Comparison of ENCODE assay signal across 21 cellular contexts in the genomic region with DNA sequence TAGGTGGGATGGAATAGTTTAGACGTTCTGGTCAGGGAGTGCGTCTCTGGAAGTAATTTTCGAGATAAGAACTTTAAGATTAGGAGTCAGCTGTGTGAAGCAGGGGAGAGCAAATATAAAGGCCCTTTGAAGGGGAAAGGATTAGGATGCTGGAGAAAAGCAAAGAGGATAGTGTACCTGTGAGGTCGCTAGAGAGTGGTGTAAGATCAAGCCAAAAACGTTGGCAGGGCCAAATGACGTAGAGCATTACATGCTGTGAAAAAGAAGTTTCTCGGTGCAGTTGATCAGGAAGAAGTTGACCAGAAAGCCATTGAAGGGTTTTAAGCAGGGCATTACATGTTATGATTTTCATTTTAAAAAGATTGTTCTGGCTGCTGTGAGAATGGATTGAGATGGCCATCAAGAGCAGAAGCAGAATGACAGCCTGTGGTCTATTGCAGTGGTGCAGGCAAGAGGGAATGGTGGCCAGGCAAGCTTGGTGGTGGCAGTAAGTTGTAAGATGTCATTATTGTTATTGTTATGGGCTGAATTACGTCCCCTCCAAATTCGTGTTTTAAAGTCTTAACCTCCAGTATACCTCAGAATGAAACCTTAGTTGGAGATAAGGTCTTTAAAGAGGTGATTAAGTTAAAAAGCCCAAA.
DNase-seq lines count a peak whose midpoint lies in the region; ATAC-seq and TF ChIP-seq lines count a peak whose summit lies in the region.
"Had no signal": no experiment of that assay in that cellular context is flagged by ENCODE, and none has a peak within 500 bp of the region (broad histone marks: within the 10 kb centered on the region; RNA-seq: fewer than 3 reads in every experiment).

No MANE protein-coding gene starts in this region.

- H3K9me3 Mint-ChIP-seq in H9 (no peaks in the 10 kb centered on the region; a peak in 1 of 5 replicates), endodermal cell (no peaks in the 10 kb centered on the region)
- H3K9me3 Mint-ChIP-seq: CD8-positive, alpha-beta memory T cell; HFFc6 had no signal

- H4K8ac ChIP-seq in H9 (replicated peaks; ENCODE audit: insufficient read length, low read depth, low read length), result no peak overlapping the region

- H3K79me1 ChIP-seq in H9 (ENCODE audit: insufficient read depth, low read depth, low read length, poor library complexity, severe bottlenecking), result no peaks in the 10 kb centered on the region

- no peak overlapping the region for H3K14ac ChIP-seq in H9 (ENCODE audit: insufficient read depth, low read length)

- peaks cover 11 to 25% of the 10 kb centered on the region in 2 experiments for H3K4me1 Mint-ChIP-seq in H9
- H3K4me1 Mint-ChIP-seq in endodermal cell, result peaks cover 26% of the 10 kb centered on the region
- peaks cover 2% of the 10 kb centered on the region for H3K4me1 Mint-ChIP-seq in T-helper 17 cell
- H3K4me1 Mint-ChIP-seq: CD8-positive, alpha-beta memory T cell had no signal

- H3K9me3 ChIP-seq in H9 (ENCODE audit: control insufficient read depth, low read depth, low read length) (no peaks in the 10 kb centered on the region), OCI-LY1 (ENCODE audit: low read length) (peaks cover 2% of the 10 kb centered on the region; the same call in 1 of the 2 replicates), endodermal cell (ENCODE audit: control insufficient read depth, low read length) (peaks cover 6% of the 10 kb centered on the region), T-helper 17 cell (ENCODE audit: control insufficient read depth, low read length, poor library complexity, severe bottlenecking) (no peaks in the 10 kb centered on the region)

- peak; percentile 20; the same call in 2 of the 3 replicates for TF ChIP-seq CTCF in H9 (conservative IDR thresholded peaks at IDR 0.05)
- 0 out of 2 replicates have a peak, but pooled peaks have one; percentile 5 for TF ChIP-seq CTCF in OCI-LY1 (IDR thresholded peaks at IDR 0.05; ENCODE audit: low read length)
- TF ChIP-seq CTCF in endodermal cell (conservative IDR thresholded peaks at IDR 0.05), result peak; percentile 64

- H4K20me1 ChIP-seq in H9 (ENCODE audit: control insufficient read depth, insufficient read depth, insufficient read length) (no peaks in the 10 kb centered on the region), OCI-LY1 (ENCODE audit: insufficient read depth, low read length) (no peaks in the 10 kb centered on the region)
- H4K20me1 ChIP-seq: BLaER1 had no signal

- H3K4me3 Mint-ChIP-seq in H9 (peak overlapping the region in 1 of 2 experiments; percentile 0; a peak in 1 of 5 replicates), endodermal cell (no peak overlapping the region), T-helper 17 cell (no peak overlapping the region)
- H3K4me3 Mint-ChIP-seq: CD8-positive, alpha-beta memory T cell; HFFc6 had no signal

- ATAC-seq in HG03025 (IDR thresholded peaks at IDR 0.05; ENCODE audit: low FRiP score, unreplicated experiment) (no peak), T-helper 17 cell (no peak)

- no peak overlapping the region for H2BK15ac ChIP-seq in H9 (ENCODE audit: low read depth, low read length)

- H3K27me3 Mint-ChIP-seq in H9 (ENCODE audit: low read depth) (no peaks in the 10 kb centered on the region), endodermal cell (ENCODE audit: insufficient read depth) (no peaks in the 10 kb centered on the region), T-helper 17 cell (no peaks in the 10 kb centered on the region)
- H3K27me3 Mint-ChIP-seq: CD8-positive, alpha-beta memory T cell had no signal

- H3F3A ChIP-seq in OCI-LY1 (ENCODE audit: insufficient read depth, low read length), result no peaks in the 10 kb centered on the region

- H3K27ac Mint-ChIP-seq in H9 (peak overlapping the region in 1 of 3 experiments; percentile 38; a peak in 2 of 7 replicates), endodermal cell (peak overlapping the region; percentile 2), T-helper 17 cell (no peak overlapping the region)
- H3K27ac Mint-ChIP-seq: CD8-positive, alpha-beta memory T cell; HFFc6 had no signal

- H3K4ac ChIP-seq in H9 (ENCODE audit: low read depth, low read length), result no peak overlapping the region

- 100% methylated on average over 2 of the region's 9 CpGs for WGBS in H9 (ENCODE audit: extremely low coverage, insufficient read length, low lambda C conversion rate)
- 57 to 80% methylated on average over 7 to 9 of the region's 9 CpGs for WGBS in endodermal cell (ENCODE audit: insufficient coverage in 1 of 2, insufficient read length in 1 of 2), 2 experiments

- no peak overlapping the region for H3K4me2 ChIP-seq in H9 (ENCODE audit: insufficient read depth, insufficient read length, low read length)
- H3K4me2 ChIP-seq in OCI-LY1 (ENCODE audit: low read length), result no peak overlapping the region
- H3K4me2 ChIP-seq: BLaER1 had no signal

- H3K36me3 Mint-ChIP-seq in H9 (ENCODE audit: insufficient read depth in 1 of 3, low read depth in 3 of 3), result no peaks in the 10 kb centered on the region
- no peaks in the 10 kb centered on the region for H3K36me3 Mint-ChIP-seq in endodermal cell (ENCODE audit: low read depth)
- no peaks in the 10 kb centered on the region for H3K36me3 Mint-ChIP-seq in T-helper 17 cell (ENCODE audit: low read depth)
- H3K36me3 Mint-ChIP-seq: CD8-positive, alpha-beta memory T cell had no signal

- H3K36me3 ChIP-seq in OCI-LY1 (ENCODE audit: insufficient read depth, low read length) (no peaks in the 10 kb centered on the region), endodermal cell (ENCODE audit: control insufficient read depth, insufficient read depth, low read length) (no peaks in the 10 kb centered on the region)
- H3K36me3 ChIP-seq: BLaER1 had no signal

- H3K9me2 ChIP-seq in OCI-LY1 (ENCODE audit: low read depth, low read length), result no peaks in the 10 kb centered on the region

- H3K18ac ChIP-seq in H9 (ENCODE audit: insufficient read length, low read depth, low read length), result no peak overlapping the region

- H3K4me3 ChIP-seq in OCI-LY1 (ENCODE audit: low read depth, low read length, poor library complexity, severe bottlenecking) (no peak overlapping the region), endodermal cell (ENCODE audit: low read length) (peak overlapping the region; percentile 16)
- H3K4me3 ChIP-seq: BLaER1, SK-N-MC had no signal

- H3K27ac ChIP-seq in H9 (ENCODE audit: insufficient read length, low read depth, low read length), result no peak overlapping the region
- H3K27ac ChIP-seq in OCI-LY1 (ENCODE audit: low read depth, low read length, poor library complexity, severe bottlenecking), result no peak overlapping the region
- H3K27ac ChIP-seq in endodermal cell (ENCODE audit: low read depth, low read length), result no peak overlapping the region
- H3K27ac ChIP-seq: BLaER1, SK-N-MC had no signal

- no peak overlapping the region for H3T11ph ChIP-seq in H9 (ENCODE audit: low read length)

- H3K23me2 ChIP-seq in H9 (ENCODE audit: insufficient read length, low read depth, low read length, poor library complexity, severe bottlenecking), result no peaks in the 10 kb centered on the region

- H3K56ac ChIP-seq in H9 (ENCODE audit: insufficient read length, low read depth, low read length), result no peak overlapping the region

- H3K23ac ChIP-seq in H9 (ENCODE audit: insufficient read length, low read depth, low read length), result no peak overlapping the region

- H2AFZ ChIP-seq in H9 (ENCODE audit: low read length) (no peak overlapping the region), OCI-LY1 (ENCODE audit: low read length) (peak overlapping the region; percentile 55; the same call in 1 of the 2 replicates)

- no peak overlapping the region for H2BK20ac ChIP-seq in H9 (ENCODE audit: low read depth, low read length, poor library complexity, severe bottlenecking)

- no peak overlapping the region for H2BK120ac ChIP-seq in H9 (ENCODE audit: low read depth, low read length, poor library complexity, severe bottlenecking)

- H4K91ac ChIP-seq in H9 (ENCODE audit: insufficient read length, low read depth, low read length), result no peak overlapping the region

- H2BK5ac ChIP-seq in H9 (ENCODE audit: insufficient read length, low read length), result no peak overlapping the region

- no peak overlapping the region for H4K5ac ChIP-seq in H9 (ENCODE audit: insufficient read length, low read depth, low read length)

- H3K27me3 ChIP-seq in H9 (ENCODE audit: insufficient read depth, low read length), result no peaks in the 10 kb centered on the region
- no peaks in the 10 kb centered on the region for H3K27me3 ChIP-seq in OCI-LY1 (ENCODE audit: insufficient read depth, low read length)
- no peaks in the 10 kb centered on the region for H3K27me3 ChIP-seq in endodermal cell (ENCODE audit: control insufficient read depth, insufficient read depth, low read length, poor library complexity, severe bottlenecking)
- H3K27me3 ChIP-seq: BLaER1 had no signal

- no peaks in the 10 kb centered on the region for H3K79me2 ChIP-seq in H9 (ENCODE audit: insufficient read depth, low read length)
- no peaks in the 10 kb centered on the region for H3K79me2 ChIP-seq in OCI-LY1 (ENCODE audit: insufficient read depth, low read length)

- H2BK12ac ChIP-seq in H9 (ENCODE audit: insufficient read length, low read depth, low read length), result no peak overlapping the region

- no peak overlapping the region for H2AK5ac ChIP-seq in H9 (ENCODE audit: insufficient read length, low read length)

- no peak overlapping the region for H3K9ac ChIP-seq in H9 (ENCODE audit: extremely low read depth, insufficient read length, low read length)
- no peak overlapping the region for H3K9ac ChIP-seq in OCI-LY1 (ENCODE audit: low read length)
- H3K9ac ChIP-seq in endodermal cell (ENCODE audit: extremely low read depth, low read length, poor library complexity, severe bottlenecking), result no peak overlapping the region
- H3K9ac ChIP-seq: BLaER1 had no signal

- H3K4me1 ChIP-seq in H9 (ENCODE audit: insufficient read depth, low read length), result peaks cover 4% of the 10 kb centered on the region; the same call in 1 of the 2 replicates
- H3K4me1 ChIP-seq in OCI-LY1 (ENCODE audit: insufficient read depth, low read length, severe bottlenecking), result no peaks in the 10 kb centered on the region
- peaks cover 10% of the 10 kb centered on the region for H3K4me1 ChIP-seq in endodermal cell (ENCODE audit: control insufficient read depth, insufficient read depth, low read length)
- H3K4me1 ChIP-seq: BLaER1 had no signal

- peak; percentile 11 for DNase-seq in NCI-H2107 treated with DMSO at 0.1 percent for 48 hours (lab: John Stamatoyannopoulos, UW; ENCODE audit: unreplicated experiment)
- DNase-seq in NCI-H2107 (lab: John Stamatoyannopoulos, UW), result no peak
- no peak for DNase-seq in H9
- DNase-seq in endodermal cell, result no peak
- DNase-seq in cerebellar cortex (ENCODE audit: low spot score), result no peak
- no peak for DNase-seq in T-helper 17 cell
- DNase-seq: 8988T; CD8-positive, alpha-beta memory T cell; GDM1; GOT3; HFFc6; Kasumi-1; NCI-H1417 treated with DMSO at 0.1 percent for 48 hours; NCI-H2029 treated with DMSO at 0.1 percent for 48 hours; NCI-H510A treated with DMSO at 0.1 percent for 48 hours; Right ventricle myocardium superior; T-helper 1 cell had no signal

Comparison
In these comparisons a context has a peak if more than half of its experiments do, and no peak if none do; other contexts are left out.
1. CTCF ChIP-seq: peak in every context shown above with its lines; median percentile 64 in endodermal cell; 20 in H9; 5 in OCI-LY1.